In genomic region chr6:129903082-129903481, GRCh38 we compare ENCODE assay signal across 21 cellular contexts. TPM values are rescaled to one million over a fixed set of nuclear protein-coding genes. Genes with fewer than 3 reads are reported as not detected.
DNase-seq lines count a peak whose midpoint lies in the region; ATAC-seq and TF ChIP-seq lines count a peak whose summit lies in the region.
"Had no signal": no experiment of that assay in that cellular context is flagged by ENCODE, and none has a peak within 500 bp of the region (broad histone marks: within the 10 kb centered on the region; RNA-seq: fewer than 3 reads in every experiment).

No MANE protein-coding gene starts in this region.

- H3K36me3 ChIP-seq in adipocyte (ENCODE audit: control insufficient read depth, insufficient read depth, low read length, severe bottlenecking) = no peaks in the 10 kb centered on the region
- H3K36me3 ChIP-seq in adrenal gland (replicated peaks in 1 of 2) = no peaks in the 10 kb centered on the region

- no peak for TF ChIP-seq CTCF in adrenal gland (IDR thresholded peaks at IDR 0.05)

- H3K9ac ChIP-seq in adipocyte (ENCODE audit: low read length) = no peak overlapping the region

- no peak overlapping the region for H3K4me3 ChIP-seq in adipocyte (ENCODE audit: low read length)
- H3K4me3 ChIP-seq in adrenal gland = no peak overlapping the region

- peak; percentile 44 for ATAC-seq in GM18909 (IDR thresholded peaks at IDR 0.05; ENCODE audit: poor library complexity, unreplicated experiment)
- ATAC-seq in GM21717 (IDR thresholded peaks at IDR 0.05; ENCODE audit: unreplicated experiment) = peak; percentile 64
- peak; percentile 41 for ATAC-seq in HG03039 (IDR thresholded peaks at IDR 0.05; ENCODE audit: unreplicated experiment)
- ATAC-seq: activated CD4-positive, CD25-positive, alpha-beta regulatory T cell treated with anti-CD3 and anti-CD28 coated beads, Interleukin-2, amount 50 U/mL, for 24 hours; activated T-helper 17 cell treated with anti-CD3 and anti-CD28 coated beads, Interleukin-2, amount 50 U/mL, for 72 hours; CD8-positive, alpha-beta T cell; left lobe of liver had no signal

- CTCF ChIA-PET in HEK293T (lab: Yijun Ruan, JAX) = no interaction called here

- TF ChIP-seq POLR2A in adrenal gland (IDR thresholded peaks at IDR 0.05) = no peak

- peak; percentile 47 for DNase-seq in adipocyte (ENCODE audit: low read depth)
- no peak for DNase-seq in HEK293T (ENCODE audit: extremely low spot score)
- no peak for DNase-seq in activated effector memory CD4-positive, alpha-beta T cell treated with Interleukin-2 at 50 U/mL for 16 hours
- DNase-seq in adrenal gland = no peak
- no peak for DNase-seq in caudate nucleus (lab: John Stamatoyannopoulos, UW)
- DNase-seq: amniotic stem cell; CD8-positive, alpha-beta T cell; DMS79 treated with DMSO at 0.1 percent for 48 hours; foreskin melanocyte; NCI-H1436 treated with DMSO at 0.1 percent for 48 hours; NCI-H345; occipital lobe; stimulated activated CD4-positive, alpha-beta T cell treated with anti-CD3 and anti-CD28 coated beads, Interleukin-2, amount 100 ng/mL, for 24 hours; substantia nigra had no signal

- H3K9me3 ChIP-seq in adipocyte (ENCODE audit: control insufficient read depth, low read length) (peaks cover 8% of the 10 kb centered on the region), adrenal gland (replicated peaks in 1 of 3) (no peaks in the 10 kb centered on the region)

- H3K27ac ChIP-seq in adrenal gland (no peak overlapping the region), caudate nucleus (ENCODE audit: low read depth, low read length) (no peak overlapping the region)

- POLR2A ChIA-PET in HEK293T (lab: Yijun Ruan, JAX) = no interaction called here

- H3K4me1 ChIP-seq in adipocyte (ENCODE audit: control insufficient read depth, insufficient read depth, low read length) (no peaks in the 10 kb centered on the region), adrenal gland (replicated peaks in 1 of 2) (no peaks in the 10 kb centered on the region)

- H3K27me3 ChIP-seq in adipocyte (replicated peaks; ENCODE audit: control insufficient read depth, insufficient read depth, low read length) (no peaks in the 10 kb centered on the region), adrenal gland (no peaks in the 10 kb centered on the region)

- intact Hi-C loops in adrenal gland (cut with DNase I) = no loop called here

TF ChIP-seq in HEK293T, 16 proteins besides CTCF, POLR2A, EP300 and RAD21:
- TF ChIP-seq CTBP1 (IDR thresholded peaks at IDR 0.05; ENCODE audit: borderline replicate concordance) = no peak

RNA-seq across cellular contexts. Expression of gene TMEM244, which starts 42.0 kb away (rescaled TPM):
- not detected for total RNA-seq in adrenal gland
- polyA plus RNA-seq in adrenal gland = not detected
- total RNA-seq: activated T-helper 17 cell treated with anti-CD3 and anti-CD28 coated beads, Interleukin-2, amount 50 U/mL, for 72 hours; CD8-positive, alpha-beta T cell; left lobe of liver; T-helper 2 cell treated with Interferon-gamma antibody and Interleukin-4, amounts not matched to agents 100 ng/mL and 5 ng/mL, for 36 hours had no signal
